Comparison of ENCODE assay signal across 10 cellular contexts in genomic region chr6:118663993-118664985, GRCh38. TPM values are rescaled to one million over a fixed set of nuclear protein-coding genes. Genes with fewer than 3 reads are reported as not detected.
DNase-seq lines count a peak whose midpoint lies in the region; ATAC-seq and TF ChIP-seq lines count a peak whose summit lies in the region.
"Had no signal": no experiment of that assay in that cellular context is flagged by ENCODE, and none has a peak within 500 bp of the region (broad histone marks: within the 10 kb centered on the region; RNA-seq: fewer than 3 reads in every experiment).

No MANE protein-coding gene starts in this region.

- H3K9me3 ChIP-seq in left ventricle myocardium inferior (replicated peaks) = no peaks in the 10 kb centered on the region
- no peaks in the 10 kb centered on the region for H3K9me3 ChIP-seq in MG63
- H3K9me3 ChIP-seq in tibial nerve = no peaks in the 10 kb centered on the region

- ATAC-seq in Right ventricle myocardium superior (ENCODE audit: poor library complexity) = no peak

- peak overlapping the region; percentile 36 for H3K4me3 ChIP-seq in left ventricle myocardium inferior
- H3K4me3 ChIP-seq in MG63 = peak overlapping the region; percentile 39
- H3K4me3 ChIP-seq in fibroblast of mammary gland (ENCODE audit: control insufficient read depth, low read depth, low read length) = peak overlapping the region; percentile 28
- H3K4me3 ChIP-seq in tibial nerve = peak overlapping the region in 2 of 4 donors; percentile 11 to 25

- 73 to 81% methylated on average over 10 of the region's 10 CpGs for WGBS in tibial nerve, 2 donors

- H3K36me3 ChIP-seq in left ventricle myocardium inferior (no peaks in the 10 kb centered on the region), MG63 (no peaks in the 10 kb centered on the region), tibial nerve (no peaks in the 10 kb centered on the region)

- intact Hi-C loops in left ventricle myocardium inferior (cut with micrococcal nuclease) = no loop called here
- intact Hi-C loops in Right ventricle myocardium superior (cut with DNase I) = loop anchor here (10.0 kb wide), 1 partner anchor 111 kb away; no protein-coding TSS in a partner anchor

- DNase-seq in left ventricle myocardium inferior (no peak), Right ventricle myocardium superior (no peak), MG63 (no peak), fibroblast of mammary gland (ENCODE audit: low read depth) (no peak), tibial nerve (ENCODE audit: low spot score in 2 of 2) (no peak), NCI-H2029 (lab: John Stamatoyannopoulos, UW) (no peak), germinal center (ENCODE audit: low spot score) (no peak), NCI-H748 treated with DMSO at 0.1 percent for 48 hours (lab: John Stamatoyannopoulos, UW) (no peak)
- DNase-seq: Calu3, HCEC 1CT had no signal

- H3K27me3 ChIP-seq in left ventricle myocardium inferior (ENCODE audit: low read depth) = no peaks in the 10 kb centered on the region
- H3K27me3 ChIP-seq in MG63 = no peaks in the 10 kb centered on the region
- no peaks in the 10 kb centered on the region for H3K27me3 ChIP-seq in tibial nerve

- TF ChIP-seq EP300 in tibial nerve (IDR thresholded peaks at IDR 0.05) = no peak

- TF ChIP-seq POLR2A in tibial nerve (IDR thresholded peaks at IDR 0.05) = no peak

- TF ChIP-seq CTCF in left ventricle myocardium inferior (IDR thresholded peaks at IDR 0.05; ENCODE audit: borderline replicate concordance) (no peak), fibroblast of mammary gland (conservative IDR thresholded peaks at IDR 0.05; ENCODE audit: control insufficient read depth, insufficient read depth, low read depth, low read length) (no peak), tibial nerve (IDR thresholded peaks at IDR 0.05) (no peak)

- H3K4me1 ChIP-seq in left ventricle myocardium inferior (peaks cover 22% of the 10 kb centered on the region), tibial nerve (peaks cover 0 to 46% (median 17%) of the 10 kb centered on the region in 4 donors)

- H3K27ac ChIP-seq in left ventricle myocardium inferior (replicated peaks) (no peak overlapping the region), tibial nerve (peak overlapping the region in 3 of 4 donors; percentile 31 to 71 (median 47))

RNA-seq across cellular contexts. Expression of gene CEP85L, which starts 12.9 kb away (rescaled TPM):
- total RNA-seq in left ventricle myocardium inferior (11.5 TPM), Right ventricle myocardium superior (17.6 TPM), tibial nerve (10 to 100 TPM; 26.7 to 47.4 (median 37.8) TPM)
- total RNA-seq in MG63 (2014; rRNA removed; shearing (Covaris generic); ENCODE audit: low replicate concordance) = 4.2 and 4.9 TPM in 2 replicates
